Comparison of ENCODE assay signal across 1 cellular context in the genomic region with DNA sequence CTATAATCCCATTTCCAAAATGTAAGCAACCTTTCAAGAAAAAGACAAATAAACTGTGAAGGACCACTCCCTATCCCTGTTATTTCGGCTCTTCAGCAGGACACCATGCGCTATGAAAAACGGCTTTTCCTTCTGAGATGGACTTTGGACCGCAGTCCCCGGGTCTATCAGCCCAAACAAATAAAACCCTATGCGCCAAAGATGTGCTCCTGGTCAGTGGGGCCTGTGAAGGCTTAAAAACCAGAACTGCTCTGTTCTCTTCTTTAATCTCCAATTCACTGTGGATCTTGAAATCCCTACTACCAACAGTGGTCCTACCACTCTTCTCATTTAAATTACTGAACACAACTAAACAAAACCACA.
TF ChIP-seq lines count a peak whose summit lies in the region.

No MANE protein-coding gene starts in this region.

TF ChIP-seq in HepG2, 621 proteins besides CTCF, POLR2A, EP300 and RAD21 (continued from another document and continues in another):
- TF ChIP-seq, protein P1, sequence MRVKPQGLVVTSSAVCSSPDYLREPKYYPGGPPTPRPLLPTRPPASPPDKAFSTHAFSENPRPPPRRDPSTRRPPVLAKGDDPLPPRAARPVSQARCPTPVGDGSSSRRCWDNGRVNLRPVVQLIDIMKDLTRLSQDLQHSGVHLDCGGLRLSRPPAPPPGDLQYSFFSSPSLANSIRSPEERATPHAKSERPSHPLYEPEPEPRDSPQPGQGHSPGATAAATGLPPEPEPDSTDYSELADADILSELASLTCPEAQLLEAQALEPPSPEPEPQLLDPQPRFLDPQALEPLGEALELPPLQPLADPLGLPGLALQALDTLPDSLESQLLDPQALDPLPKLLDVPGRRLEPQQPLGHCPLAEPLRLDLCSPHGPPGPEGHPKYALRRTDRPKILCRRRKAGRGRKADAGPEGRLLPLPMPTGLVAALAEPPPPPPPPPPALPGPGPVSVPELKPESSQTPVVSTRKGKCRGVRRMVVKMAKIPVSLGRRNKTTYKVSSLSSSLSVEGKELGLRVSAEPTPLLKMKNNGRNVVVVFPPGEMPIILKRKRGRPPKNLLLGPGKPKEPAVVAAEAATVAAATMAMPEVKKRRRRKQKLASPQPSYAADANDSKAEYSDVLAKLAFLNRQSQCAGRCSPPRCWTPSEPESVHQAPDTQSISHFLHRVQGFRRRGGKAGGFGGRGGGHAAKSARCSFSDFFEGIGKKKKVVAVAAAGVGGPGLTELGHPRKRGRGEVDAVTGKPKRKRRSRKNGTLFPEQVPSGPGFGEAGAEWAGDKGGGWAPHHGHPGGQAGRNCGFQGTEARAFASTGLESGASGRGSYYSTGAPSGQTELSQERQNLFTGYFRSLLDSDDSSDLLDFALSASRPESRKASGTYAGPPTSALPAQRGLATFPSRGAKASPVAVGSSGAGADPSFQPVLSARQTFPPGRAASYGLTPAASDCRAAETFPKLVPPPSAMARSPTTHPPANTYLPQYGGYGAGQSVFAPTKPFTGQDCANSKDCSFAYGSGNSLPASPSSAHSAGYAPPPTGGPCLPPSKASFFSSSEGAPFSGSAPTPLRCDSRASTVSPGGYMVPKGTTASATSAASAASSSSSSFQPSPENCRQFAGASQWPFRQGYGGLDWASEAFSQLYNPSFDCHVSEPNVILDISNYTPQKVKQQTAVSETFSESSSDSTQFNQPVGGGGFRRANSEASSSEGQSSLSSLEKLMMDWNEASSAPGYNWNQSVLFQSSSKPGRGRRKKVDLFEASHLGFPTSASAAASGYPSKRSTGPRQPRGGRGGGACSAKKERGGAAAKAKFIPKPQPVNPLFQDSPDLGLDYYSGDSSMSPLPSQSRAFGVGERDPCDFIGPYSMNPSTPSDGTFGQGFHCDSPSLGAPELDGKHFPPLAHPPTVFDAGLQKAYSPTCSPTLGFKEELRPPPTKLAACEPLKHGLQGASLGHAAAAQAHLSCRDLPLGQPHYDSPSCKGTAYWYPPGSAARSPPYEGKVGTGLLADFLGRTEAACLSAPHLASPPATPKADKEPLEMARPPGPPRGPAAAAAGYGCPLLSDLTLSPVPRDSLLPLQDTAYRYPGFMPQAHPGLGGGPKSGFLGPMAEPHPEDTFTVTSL (CRISPR knock-in tag; IDR thresholded peaks at IDR 0.05; ENCODE audit: borderline replicate concordance), result peak; percentile 49; the same call in 1 of the 2 replicates
- TF ChIP-seq PHF8 (CRISPR knock-in tag; IDR thresholded peaks at IDR 0.05) (no peak), ZNF619 (CRISPR knock-in tag; IDR thresholded peaks at IDR 0.05) (no peak), FOXO1 (CRISPR knock-in tag; IDR thresholded peaks at IDR 0.05) (no peak), ZNF782 (CRISPR knock-in tag; IDR thresholded peaks at IDR 0.05; ENCODE audit: borderline replicate concordance) (no peak), ZNF749 (CRISPR knock-in tag; IDR thresholded peaks at IDR 0.05; ENCODE audit: borderline replicate concordance) (no peak), RCOR2 (CRISPR knock-in tag; IDR thresholded peaks at IDR 0.05) (no peak), MTF1 (CRISPR knock-in tag; IDR thresholded peaks at IDR 0.05) (no peak), CEBPZ (IDR thresholded peaks at IDR 0.05; ENCODE audit: low read length) (no peak), ZNF7 (CRISPR knock-in tag; IDR thresholded peaks at IDR 0.05) (no peak), ASH2L (IDR thresholded peaks at IDR 0.05; ENCODE audit: insufficient read length, low read depth, low read length) (no peak), ZNF747 (CRISPR knock-in tag; IDR thresholded peaks at IDR 0.05; ENCODE audit: borderline replicate concordance) (no peak), GZF1 (CRISPR knock-in tag; IDR thresholded peaks at IDR 0.05) (no peak), RAD51 (IDR thresholded peaks at IDR 0.05; ENCODE audit: borderline replicate concordance) (no peak), KDM1A (CRISPR knock-in tag; IDR thresholded peaks at IDR 0.05) (no peak), XRCC5 (optimal IDR thresholded peaks at IDR 0.05; ENCODE audit: low read length) (no peak), POGZ (CRISPR knock-in tag; IDR thresholded peaks at IDR 0.05) (no peak; the same call in 1 of the 2 replicates), PRPF4 (IDR thresholded peaks at IDR 0.05; ENCODE audit: low read depth, low read length, poor library complexity, severe bottlenecking) (no peak), ZNF564 (CRISPR knock-in tag; IDR thresholded peaks at IDR 0.05) (no peak), CC2D1A (CRISPR knock-in tag; IDR thresholded peaks at IDR 0.05) (no peak), HES4 (CRISPR knock-in tag; IDR thresholded peaks at IDR 0.05; ENCODE audit: borderline replicate concordance) (no peak), RFX5 (IDR thresholded peaks at IDR 0.05; ENCODE audit: low read depth, low read length) (no peak), GPN1 (CRISPR knock-in tag; IDR thresholded peaks at IDR 0.05; ENCODE audit: borderline replicate concordance) (no peak), ZNF484 (CRISPR knock-in tag; IDR thresholded peaks at IDR 0.05; ENCODE audit: borderline replicate concordance, low read depth) (no peak), ZNF337 (CRISPR knock-in tag; IDR thresholded peaks at IDR 0.05; ENCODE audit: borderline replicate concordance, low read depth) (no peak), ZNF12 (CRISPR knock-in tag; IDR thresholded peaks at IDR 0.05) (no peak), PRDM10 (CRISPR knock-in tag; IDR thresholded peaks at IDR 0.05; ENCODE audit: low read depth) (no peak), MTF2 (CRISPR knock-in tag; IDR thresholded peaks at IDR 0.05; ENCODE audit: borderline replicate concordance) (no peak), SSRP1 (CRISPR knock-in tag; IDR thresholded peaks at IDR 0.05) (no peak), HNRNPH1 (optimal IDR thresholded peaks at IDR 0.05; ENCODE audit: low read depth, low read length) (no peak), ZNF644 (CRISPR knock-in tag; IDR thresholded peaks at IDR 0.05; ENCODE audit: low read depth) (no peak), ZSCAN9 (CRISPR knock-in tag; IDR thresholded peaks at IDR 0.05; ENCODE audit: borderline replicate concordance) (no peak), RBM22 (optimal IDR thresholded peaks at IDR 0.05; ENCODE audit: low read length) (no peak), KAT2B (IDR thresholded peaks at IDR 0.05; ENCODE audit: borderline replicate concordance, low read depth, low read length) (no peak), ZNF558 (CRISPR knock-in tag; IDR thresholded peaks at IDR 0.05; ENCODE audit: borderline replicate concordance) (0 out of 2 replicates have a peak, but pooled peaks have one; percentile 50), CEBPG (CRISPR knock-in tag; IDR thresholded peaks at IDR 0.05) (no peak), ZNF800 (CRISPR knock-in tag; IDR thresholded peaks at IDR 0.05) (no peak), BORCS8-MEF2B (CRISPR knock-in tag; IDR thresholded peaks at IDR 0.05) (no peak), MBD4 (IDR thresholded peaks at IDR 0.05; ENCODE audit: borderline replicate concordance, low read length) (no peak), NR2F6 (IDR thresholded peaks at IDR 0.05) (no peak), NR2F6 (CRISPR knock-in tag; IDR thresholded peaks at IDR 0.05) (no peak), ZNF121 (CRISPR knock-in tag; IDR thresholded peaks at IDR 0.05) (no peak), ZNF790 (CRISPR knock-in tag; IDR thresholded peaks at IDR 0.05; ENCODE audit: borderline replicate concordance) (no peak), PHF21A (CRISPR knock-in tag; IDR thresholded peaks at IDR 0.05) (peak; percentile 61; the same call in 1 of the 2 replicates)
- TF ChIP-seq, protein P2, sequence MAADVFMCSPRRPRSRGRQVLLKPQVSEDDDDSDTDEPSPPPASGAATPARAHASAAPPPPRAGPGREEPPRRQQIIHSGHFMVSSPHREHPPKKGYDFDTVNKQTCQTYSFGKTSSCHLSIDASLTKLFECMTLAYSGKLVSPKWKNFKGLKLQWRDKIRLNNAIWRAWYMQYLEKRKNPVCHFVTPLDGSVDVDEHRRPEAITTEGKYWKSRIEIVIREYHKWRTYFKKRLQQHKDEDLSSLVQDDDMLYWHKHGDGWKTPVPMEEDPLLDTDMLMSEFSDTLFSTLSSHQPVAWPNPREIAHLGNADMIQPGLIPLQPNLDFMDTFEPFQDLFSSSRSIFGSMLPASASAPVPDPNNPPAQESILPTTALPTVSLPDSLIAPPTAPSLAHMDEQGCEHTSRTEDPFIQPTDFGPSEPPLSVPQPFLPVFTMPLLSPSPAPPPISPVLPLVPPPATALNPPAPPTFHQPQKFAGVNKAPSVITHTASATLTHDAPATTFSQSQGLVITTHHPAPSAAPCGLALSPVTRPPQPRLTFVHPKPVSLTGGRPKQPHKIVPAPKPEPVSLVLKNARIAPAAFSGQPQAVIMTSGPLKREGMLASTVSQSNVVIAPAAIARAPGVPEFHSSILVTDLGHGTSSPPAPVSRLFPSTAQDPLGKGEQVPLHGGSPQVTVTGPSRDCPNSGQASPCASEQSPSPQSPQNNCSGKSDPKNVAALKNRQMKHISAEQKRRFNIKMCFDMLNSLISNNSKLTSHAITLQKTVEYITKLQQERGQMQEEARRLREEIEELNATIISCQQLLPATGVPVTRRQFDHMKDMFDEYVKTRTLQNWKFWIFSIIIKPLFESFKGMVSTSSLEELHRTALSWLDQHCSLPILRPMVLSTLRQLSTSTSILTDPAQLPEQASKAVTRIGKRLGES (CRISPR knock-in tag; IDR thresholded peaks at IDR 0.05; ENCODE audit: borderline replicate concordance), result no peak
- TF ChIP-seq, protein P3, sequence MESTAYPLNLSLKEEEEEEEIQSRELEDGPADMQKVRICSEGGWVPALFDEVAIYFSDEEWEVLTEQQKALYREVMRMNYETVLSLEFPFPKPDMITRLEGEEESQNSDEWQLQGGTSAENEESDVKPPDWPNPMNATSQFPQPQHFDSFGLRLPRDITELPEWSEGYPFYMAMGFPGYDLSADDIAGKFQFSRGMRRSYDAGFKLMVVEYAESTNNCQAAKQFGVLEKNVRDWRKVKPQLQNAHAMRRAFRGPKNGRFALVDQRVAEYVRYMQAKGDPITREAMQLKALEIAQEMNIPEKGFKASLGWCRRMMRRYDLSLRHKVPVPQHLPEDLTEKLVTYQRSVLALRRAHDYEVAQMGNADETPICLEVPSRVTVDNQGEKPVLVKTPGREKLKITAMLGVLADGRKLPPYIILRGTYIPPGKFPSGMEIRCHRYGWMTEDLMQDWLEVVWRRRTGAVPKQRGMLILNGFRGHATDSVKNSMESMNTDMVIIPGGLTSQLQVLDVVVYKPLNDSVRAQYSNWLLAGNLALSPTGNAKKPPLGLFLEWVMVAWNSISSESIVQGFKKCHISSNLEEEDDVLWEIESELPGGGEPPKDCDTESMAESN (CRISPR knock-in tag; conservative IDR thresholded peaks at IDR 0.05), result 0 out of 2 replicates have a peak, but pooled peaks have one; percentile 5
